28 cellular contexts compared by ENCODE assay signal in the genomic region with DNA sequence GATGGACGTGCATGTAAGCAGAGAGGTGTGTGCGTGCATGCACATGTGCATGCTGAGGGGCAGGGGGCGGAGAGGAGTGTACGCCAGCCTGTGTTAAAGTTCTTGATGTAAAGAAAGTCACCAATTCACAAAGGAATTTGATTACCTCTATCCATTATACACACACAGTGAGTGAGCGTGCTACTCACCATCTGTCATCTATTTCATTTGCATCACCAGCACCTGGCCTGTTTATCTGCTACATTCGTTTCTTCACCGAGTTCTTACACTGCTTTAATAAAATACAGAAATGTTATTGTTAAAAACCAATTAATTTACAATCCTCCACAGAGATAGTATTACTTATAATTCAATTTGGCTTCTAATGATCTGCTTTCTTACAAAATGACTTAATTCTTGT. TPM values are rescaled to one million over a fixed set of nuclear protein-coding genes. Genes with fewer than 3 reads are reported as not detected.
A peak's percentile ranks its signal among the peaks of the same experiment; 100 is the strongest.
DNase-seq lines count a peak whose midpoint lies in the region; ATAC-seq and TF ChIP-seq lines count a peak whose summit lies in the region.
"Had no signal": no experiment of that assay in that cellular context is flagged by ENCODE, and none has a peak within 500 bp of the region (broad histone marks: within the 10 kb centered on the region; RNA-seq: fewer than 3 reads in every experiment).

No MANE protein-coding gene starts in this region.

- H3K27ac ChIP-seq in PC-9 = no peak overlapping the region
- H3K27ac ChIP-seq: A549; BLaER1 treated with 17β-estradiol and CSF1 and Interleukin-3, amounts not matched to agents 10 nM and 100 nM; RWPE1; SK-N-MC had no signal

- intact Hi-C loops in PC-9 (cut with micrococcal nuclease; ENCODE audit: unreplicated experiment) = no loop called here

- POLR2A ChIA-PET in PC-9 (lab: Charles Lee; ENCODE audit: unreplicated experiment) = no interaction called here

- H3K9me2 ChIP-seq in PC-9 (ENCODE audit: insufficient read depth) = no peaks in the 10 kb centered on the region

- no peaks in the 10 kb centered on the region for H4K20me1 ChIP-seq in PC-9 (ENCODE audit: insufficient read depth)
- H4K20me1 ChIP-seq: BLaER1 treated with 17β-estradiol and CSF1 and Interleukin-3, amounts not matched to agents 10 nM and 100 nM had no signal

- no peak for ATAC-seq in HG03039 (IDR thresholded peaks at IDR 0.05; ENCODE audit: unreplicated experiment)
- ATAC-seq: A549, K562, Panc1 had no signal

- H3K9me3 ChIP-seq in PC-9 (ENCODE audit: insufficient read depth, low read depth) = no peaks in the 10 kb centered on the region
- H3K9me3 ChIP-seq: A549; BLaER1 treated with 17β-estradiol and CSF1 and Interleukin-3, amounts not matched to agents 10 nM and 100 nM had no signal

- H3K4me2 ChIP-seq in PC-9 = no peak overlapping the region
- H3K4me2 ChIP-seq: A549; BLaER1 treated with 17β-estradiol and CSF1 and Interleukin-3, amounts not matched to agents 10 nM and 100 nM had no signal

- CTCF ChIA-PET in PC-9 (lab: Charles Lee) = no interaction called here

- no peak for TF ChIP-seq CTCF in PC-9 (conservative IDR thresholded peaks at IDR 0.05)

- H3F3A ChIP-seq in PC-9 (ENCODE audit: insufficient read depth, low read depth) = no peaks in the 10 kb centered on the region

- no peak overlapping the region for H2AFZ ChIP-seq in PC-9

- no TSS peak for BruUV-seq in PC-9 (replicated peaks; lab: Mats Ljungman, UMichigan)

- DNase-seq in NCI-H1694 (lab: John Stamatoyannopoulos, UW) (peak; percentile 82), NCI-H524 (lab: John Stamatoyannopoulos, UW) (peak; percentile 73 to 90), NCI-H748 treated with DMSO at 0.1 percent for 48 hours (lab: John Stamatoyannopoulos, UW) (peak; percentile 22), cerebellum (ENCODE audit: low spot score) (peak; percentile 41), PC-9 (no peak)
- no peak for DNase-seq in stimulated activated CD4-positive, alpha-beta T cell treated with anti-CD3 and anti-CD28 coated beads, Interleukin-4, amount 100 ng/mL, for 24 hours
- DNase-seq: AML-193; CD4-positive, alpha-beta T cell; DMS79; HCEC 1CT; Kasumi-1; NCI-H1092 treated with DMSO at 0.1 percent for 48 hours; NCI-H1436; NCI-H1930; NCI-H2107; NCI-H345; NCI-H774; SHP77 had no signal

- H3K79me2 ChIP-seq in PC-9 (ENCODE audit: low read depth) = no peaks in the 10 kb centered on the region

- H3K36me3 ChIP-seq in PC-9 (ENCODE audit: low read depth) = no peaks in the 10 kb centered on the region
- H3K36me3 ChIP-seq: BLaER1 treated with 17β-estradiol and CSF1 and Interleukin-3, amounts not matched to agents 10 nM and 100 nM had no signal

- H3K4me1 ChIP-seq in PC-9 (replicated peaks; ENCODE audit: insufficient read depth) = no peaks in the 10 kb centered on the region
- H3K4me1 ChIP-seq: A549; BLaER1 treated with 17β-estradiol and CSF1 and Interleukin-3, amounts not matched to agents 10 nM and 100 nM had no signal

- H3K27me3 ChIP-seq in PC-9 (ENCODE audit: insufficient read depth, low read depth) = peaks cover 84% of the 10 kb centered on the region
- H3K27me3 ChIP-seq: BLaER1 treated with 17β-estradiol and CSF1 and Interleukin-3, amounts not matched to agents 10 nM and 100 nM had no signal

- H3K4me3 ChIP-seq in PC-9 = no peak overlapping the region
- H3K4me3 ChIP-seq: A549; BLaER1 treated with 17β-estradiol and CSF1 and Interleukin-3, amounts not matched to agents 10 nM and 100 nM; K562; SK-N-MC had no signal

RNA-seq across cellular contexts. Expression of gene NEUROD6, which starts 32.6 kb away (rescaled TPM):
- total RNA-seq in cerebellum = 35.3 TPM
- not detected in 2 replicates for total RNA-seq in PC-9 (2021)
- total RNA-seq: CD4-positive, alpha-beta T cell; H1; K562; M059J; T-helper 1 cell treated with Interleukin-12 subunit alpha and Interleukin-12 subunit beta and Interleukin-4 antibody, amounts not matched to agents 30 ng/mL and 1 ng/mL, for 36 hours had no signal

Comparison
In these comparisons a context has a peak if more than half of its experiments do, and no peak if none do; other contexts are left out.
1. DNase-seq: peak in NCI-H1694 (single experiment), NCI-H524 (2 of 2), NCI-H748 treated with DMSO at 0.1 percent for 48 hours (single experiment) and cerebellum (single experiment); none in stimulated activated CD4-positive, alpha-beta T cell treated with anti-CD3 and anti-CD28 coated beads, Interleukin-4, amount 100 ng/mL, for 24 hours (single experiment) and PC-9 (0 of 2).
2. RNA of gene NEUROD6, which starts 32.6 kb away (total RNA-seq): 35.3 TPM in cerebellum (single experiment); not detected in PC-9; every median in the first group is over 10 times any median in the second.